In the genomic region with DNA sequence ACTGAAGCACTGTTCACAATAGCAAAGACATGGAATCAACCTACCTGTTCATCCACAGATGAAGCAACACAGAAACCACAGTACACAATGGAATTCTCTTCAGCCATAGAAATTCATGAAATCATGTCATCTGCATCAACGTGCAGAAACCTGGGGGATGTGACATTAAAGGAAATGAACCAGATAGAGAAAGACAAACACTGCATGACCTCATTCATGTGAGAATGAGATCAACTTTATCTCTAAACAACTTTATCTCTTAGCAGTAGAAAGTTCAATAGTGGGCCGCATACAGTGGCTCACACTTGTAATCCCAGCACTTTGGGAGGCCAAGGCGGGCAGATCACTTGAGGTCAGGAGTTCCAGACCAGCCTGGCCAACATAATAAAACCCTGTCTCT, we compare ENCODE assay signal across 1 cellular context.
A peak's percentile ranks its signal among the peaks of the same experiment; 100 is the strongest.
TF ChIP-seq lines count a peak whose summit lies in the region.

No MANE protein-coding gene starts in this region.

TF ChIP-seq in HEK293, 187 proteins besides CTCF, POLR2A, EP300 and RAD21 (continued from another document):
- TF ChIP-seq IKZF3 (tag by site-specific recombination; IDR thresholded peaks at IDR 0.05) = no peak
- no peak for TF ChIP-seq ZNF521 (tag by site-specific recombination; IDR thresholded peaks at IDR 0.05)
- no peak for TF ChIP-seq ZNF114 (tag by site-specific recombination; IDR thresholded peaks at IDR 0.05)
- no peak for TF ChIP-seq ZNF416 (tag by site-specific recombination; IDR thresholded peaks at IDR 0.05)
- no peak for TF ChIP-seq ZNF501 (tag by site-specific recombination; IDR thresholded peaks at IDR 0.05)
- TF ChIP-seq, protein P1, sequence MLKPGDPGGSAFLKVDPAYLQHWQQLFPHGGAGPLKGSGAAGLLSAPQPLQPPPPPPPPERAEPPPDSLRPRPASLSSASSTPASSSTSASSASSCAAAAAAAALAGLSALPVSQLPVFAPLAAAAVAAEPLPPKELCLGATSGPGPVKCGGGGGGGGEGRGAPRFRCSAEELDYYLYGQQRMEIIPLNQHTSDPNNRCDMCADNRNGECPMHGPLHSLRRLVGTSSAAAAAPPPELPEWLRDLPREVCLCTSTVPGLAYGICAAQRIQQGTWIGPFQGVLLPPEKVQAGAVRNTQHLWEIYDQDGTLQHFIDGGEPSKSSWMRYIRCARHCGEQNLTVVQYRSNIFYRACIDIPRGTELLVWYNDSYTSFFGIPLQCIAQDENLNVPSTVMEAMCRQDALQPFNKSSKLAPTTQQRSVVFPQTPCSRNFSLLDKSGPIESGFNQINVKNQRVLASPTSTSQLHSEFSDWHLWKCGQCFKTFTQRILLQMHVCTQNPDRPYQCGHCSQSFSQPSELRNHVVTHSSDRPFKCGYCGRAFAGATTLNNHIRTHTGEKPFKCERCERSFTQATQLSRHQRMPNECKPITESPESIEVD (tag by site-specific recombination; IDR thresholded peaks at IDR 0.05) = 0 out of 2 replicates have a peak, but pooled peaks have one; percentile 6
- TF ChIP-seq ZBTB21 (tag by site-specific recombination; IDR thresholded peaks at IDR 0.05) = 0 out of 2 replicates have a peak, but pooled peaks have one; percentile 29
- no peak for TF ChIP-seq SP3 (tag by site-specific recombination; IDR thresholded peaks at IDR 0.05)
- TF ChIP-seq ZFP37 (tag by site-specific recombination; IDR thresholded peaks at IDR 0.05) = no peak
- TF ChIP-seq, protein P2, sequence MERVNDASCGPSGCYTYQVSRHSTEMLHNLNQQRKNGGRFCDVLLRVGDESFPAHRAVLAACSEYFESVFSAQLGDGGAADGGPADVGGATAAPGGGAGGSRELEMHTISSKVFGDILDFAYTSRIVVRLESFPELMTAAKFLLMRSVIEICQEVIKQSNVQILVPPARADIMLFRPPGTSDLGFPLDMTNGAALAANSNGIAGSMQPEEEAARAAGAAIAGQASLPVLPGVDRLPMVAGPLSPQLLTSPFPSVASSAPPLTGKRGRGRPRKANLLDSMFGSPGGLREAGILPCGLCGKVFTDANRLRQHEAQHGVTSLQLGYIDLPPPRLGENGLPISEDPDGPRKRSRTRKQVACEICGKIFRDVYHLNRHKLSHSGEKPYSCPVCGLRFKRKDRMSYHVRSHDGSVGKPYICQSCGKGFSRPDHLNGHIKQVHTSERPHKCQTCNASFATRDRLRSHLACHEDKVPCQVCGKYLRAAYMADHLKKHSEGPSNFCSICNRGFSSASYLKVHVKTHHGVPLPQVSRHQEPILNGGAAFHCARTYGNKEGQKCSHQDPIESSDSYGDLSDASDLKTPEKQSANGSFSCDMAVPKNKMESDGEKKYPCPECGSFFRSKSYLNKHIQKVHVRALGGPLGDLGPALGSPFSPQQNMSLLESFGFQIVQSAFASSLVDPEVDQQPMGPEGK (tag by site-specific recombination; IDR thresholded peaks at IDR 0.05) = no peak
- TF ChIP-seq ZEB2 (tag by site-specific recombination; IDR thresholded peaks at IDR 0.05) = no peak
- no peak for TF ChIP-seq KLF10 (tag by site-specific recombination; IDR thresholded peaks at IDR 0.05)
- TF ChIP-seq, protein P3, sequence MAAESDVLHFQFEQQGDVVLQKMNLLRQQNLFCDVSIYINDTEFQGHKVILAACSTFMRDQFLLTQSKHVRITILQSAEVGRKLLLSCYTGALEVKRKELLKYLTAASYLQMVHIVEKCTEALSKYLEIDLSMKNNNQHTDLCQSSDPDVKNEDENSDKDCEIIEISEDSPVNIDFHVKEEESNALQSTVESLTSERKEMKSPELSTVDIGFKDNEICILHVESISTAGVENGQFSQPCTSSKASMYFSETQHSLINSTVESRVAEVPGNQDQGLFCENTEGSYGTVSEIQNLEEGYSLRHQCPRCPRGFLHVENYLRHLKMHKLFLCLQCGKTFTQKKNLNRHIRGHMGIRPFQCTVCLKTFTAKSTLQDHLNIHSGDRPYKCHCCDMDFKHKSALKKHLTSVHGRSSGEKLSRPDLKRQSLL (tag by site-specific recombination; IDR thresholded peaks at IDR 0.05) = no peak
- peak; percentile 54 for TF ChIP-seq OSR2 (tag by site-specific recombination; IDR thresholded peaks at IDR 0.05)
- TF ChIP-seq ZNF211 (tag by site-specific recombination; IDR thresholded peaks at IDR 0.05; ENCODE audit: low read depth) = no peak
- no peak for TF ChIP-seq ZNF175 (tag by site-specific recombination; IDR thresholded peaks at IDR 0.05)
- TF ChIP-seq, protein P4, sequence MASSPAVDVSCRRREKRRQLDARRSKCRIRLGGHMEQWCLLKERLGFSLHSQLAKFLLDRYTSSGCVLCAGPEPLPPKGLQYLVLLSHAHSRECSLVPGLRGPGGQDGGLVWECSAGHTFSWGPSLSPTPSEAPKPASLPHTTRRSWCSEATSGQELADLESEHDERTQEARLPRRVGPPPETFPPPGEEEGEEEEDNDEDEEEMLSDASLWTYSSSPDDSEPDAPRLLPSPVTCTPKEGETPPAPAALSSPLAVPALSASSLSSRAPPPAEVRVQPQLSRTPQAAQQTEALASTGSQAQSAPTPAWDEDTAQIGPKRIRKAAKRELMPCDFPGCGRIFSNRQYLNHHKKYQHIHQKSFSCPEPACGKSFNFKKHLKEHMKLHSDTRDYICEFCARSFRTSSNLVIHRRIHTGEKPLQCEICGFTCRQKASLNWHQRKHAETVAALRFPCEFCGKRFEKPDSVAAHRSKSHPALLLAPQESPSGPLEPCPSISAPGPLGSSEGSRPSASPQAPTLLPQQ (tag by site-specific recombination; IDR thresholded peaks at IDR 0.05) = 0 out of 2 replicates have a peak, but pooled peaks have one; percentile 10
- peak; percentile 61; the same call in 1 of the 2 replicates for TF ChIP-seq SCRT2 (tag by site-specific recombination; IDR thresholded peaks at IDR 0.05)
- no peak for TF ChIP-seq ZNF585B (tag by site-specific recombination; IDR thresholded peaks at IDR 0.05)
- TF ChIP-seq ZNF19 (tag by site-specific recombination; IDR thresholded peaks at IDR 0.05; ENCODE audit: low read depth) = no peak
- TF ChIP-seq ZNF223 (tag by site-specific recombination; IDR thresholded peaks at IDR 0.05) = no peak
- TF ChIP-seq ZNF366 (tag by site-specific recombination; conservative IDR thresholded peaks at IDR 0.05) = no peak
- TF ChIP-seq ZNF473 (tag by site-specific recombination; IDR thresholded peaks at IDR 0.05) = no peak
TF ChIP-seq in HEK293: peak in this region for 7.
